In the genomic region with DNA sequence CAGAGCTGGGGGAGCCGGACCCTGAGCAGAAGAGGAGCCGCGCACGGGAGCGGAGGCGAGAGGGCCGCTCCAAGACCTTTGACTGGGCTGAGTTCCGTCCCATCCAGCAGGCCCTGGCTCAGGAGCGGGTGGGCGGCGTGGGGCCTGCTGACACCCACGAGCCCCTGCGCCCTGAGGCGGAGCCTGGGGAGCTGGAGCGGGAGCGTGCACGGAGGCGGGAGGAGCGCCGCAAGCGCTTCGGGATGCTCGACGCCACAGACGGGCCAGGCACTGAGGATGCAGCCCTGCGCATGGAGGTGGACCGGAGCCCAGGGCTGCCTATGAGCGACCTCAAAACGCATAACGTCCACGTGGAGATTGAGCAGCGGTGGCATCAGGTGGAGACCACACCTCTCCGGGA, we compare ENCODE assay signal across 1 cellular context. TPM values are rescaled to one million over a fixed set of nuclear protein-coding genes. Genes with fewer than 3 reads are reported as not detected.
"Had no signal": no experiment of that assay in that cellular context is flagged by ENCODE, and none has a peak within 500 bp of the region (broad histone marks: within the 10 kb centered on the region; RNA-seq: fewer than 3 reads in every experiment).

No MANE protein-coding gene starts in this region.

RNA-seq across cellular contexts. Expression of a gene that starts 47.6 kb away (rescaled TPM):
- total RNA-seq: M059J had no signal
